Comparison of ENCODE assay signal across 8 cellular contexts in the genomic region with DNA sequence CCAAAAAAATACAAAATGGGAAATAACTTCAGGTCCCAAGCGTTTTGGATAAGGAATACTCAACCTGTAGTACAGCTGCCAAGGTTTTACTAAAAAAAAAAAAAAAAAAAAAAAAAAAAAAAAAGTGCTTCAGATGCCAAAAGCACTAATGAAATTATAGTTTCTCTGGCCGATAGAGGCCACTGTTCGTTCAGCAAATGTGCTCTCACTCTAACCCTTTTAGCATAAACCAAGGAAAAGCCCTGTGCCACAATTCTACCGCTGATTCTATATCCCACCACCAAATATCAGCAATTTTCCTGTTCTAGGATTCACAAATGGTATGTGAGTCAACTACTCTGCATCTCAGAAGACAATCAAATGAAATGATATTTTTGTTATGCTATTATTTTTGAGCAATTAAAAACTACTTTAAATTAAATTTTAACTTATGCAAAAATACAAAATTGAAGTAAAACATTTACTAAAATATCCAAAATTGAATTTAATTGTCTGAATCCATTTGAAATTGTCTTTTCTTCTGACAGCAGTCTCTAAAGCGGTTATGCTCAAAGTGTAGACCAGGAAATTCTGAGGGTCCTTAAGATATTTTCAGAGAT.
A peak's percentile ranks its signal among the peaks of the same experiment; 100 is the strongest.
DNase-seq lines count a peak whose midpoint lies in the region; FAIRE-seq and TF ChIP-seq lines count a peak whose summit lies in the region.

No MANE protein-coding gene starts in this region.

- DNase-seq in NCI-H510A treated with DMSO at 0.1 percent for 48 hours (lab: John Stamatoyannopoulos, UW) (peak; percentile 14), NCI-H510A (lab: John Stamatoyannopoulos, UW) (no peak), HEK293T (ENCODE audit: extremely low spot score) (peak; percentile 54), NCI-H82 (lab: John Stamatoyannopoulos, UW) (peak; percentile 66), cardiac fibroblast (ENCODE audit: low read depth in 2 of 2) (peak; percentile 84 to 85), kidney glomerular epithelial cell (lab: John Stamatoyannopoulos, UW) (peak; percentile 53), urothelium cell line (ENCODE audit: low spot score) (peak; percentile 55), cortex of kidney (lab: John Stamatoyannopoulos, UW) (no peak)

- CTCF ChIA-PET in HEK293T (lab: Yijun Ruan, JAX), result no interaction called here

- TF ChIP-seq CTCF in cardiac fibroblast (IDR thresholded peaks at IDR 0.05; ENCODE audit: low read depth, low read length), result peak; percentile 53

- H3K4me3 ChIP-seq in cardiac fibroblast (replicated peaks in 1 of 2; ENCODE audit: low read depth in 2 of 2, low read length in 2 of 2), result no peak overlapping the region

- no peak for FAIRE-seq in urothelium cell line (lab: Jason Lieb, UNC)

- POLR2A ChIA-PET in HEK293T (lab: Yijun Ruan, JAX), result no interaction called here

TF ChIP-seq in HEK293T, 16 proteins besides CTCF, POLR2A, EP300 and RAD21:
- TF ChIP-seq SP1 (IDR thresholded peaks at IDR 0.05) (no peak), ZNF384 (IDR thresholded peaks at IDR 0.05) (peak; percentile 95)
TF ChIP-seq in HEK293T: peak in this region for 1.

Comparison
In these comparisons a context has a peak if more than half of its experiments do, and no peak if none do; other contexts are left out.
1. DNase-seq: peak in NCI-H510A treated with DMSO at 0.1 percent for 48 hours (single experiment), HEK293T (single experiment), NCI-H82 (single experiment), cardiac fibroblast (2 of 2), kidney glomerular epithelial cell (single experiment) and urothelium cell line (single experiment); none in NCI-H510A (single experiment) and cortex of kidney (single experiment).